In genomic region chr9:29701971-29702370, GRCh38 we compare ENCODE assay signal across 28 cellular contexts.
"Had no signal": no experiment of that assay in that cellular context is flagged by ENCODE, and none has a peak within 500 bp of the region (broad histone marks: within the 10 kb centered on the region; RNA-seq: fewer than 3 reads in every experiment).

No MANE protein-coding gene starts in this region.

- H3K4me3 ChIP-seq: gastroesophageal sphincter, heart left ventricle, hepatocyte, left lung, pancreas, right lobe of liver, stomach, thyroid gland, vagina had no signal

- H3K9me3 ChIP-seq: gastroesophageal sphincter, left lung, pancreas, right lobe of liver, stomach, thyroid gland, vagina had no signal

- H3K27ac ChIP-seq: foreskin keratinocyte, gastroesophageal sphincter, heart left ventricle, hepatocyte, left lung, pancreas, right lobe of liver, stomach, thyroid gland, vagina had no signal

- H3K27ac Mint-ChIP-seq: effector memory CD8-positive, alpha-beta T cell; naive thymus-derived CD8-positive, alpha-beta T cell; nephron progenitor cell; stimulated activated effector memory CD8-positive, alpha-beta T cell treated with anti-CD3 and anti-CD28 coated beads, Interleukin-12 subunit alpha, Interleukin-12 subunit beta, amount 100 ng/mL, for 72 hours had no signal

- H3K27me3 Mint-ChIP-seq: effector memory CD8-positive, alpha-beta T cell; naive thymus-derived CD8-positive, alpha-beta T cell had no signal

- DNase-seq: cortex of kidney; effector memory CD8-positive, alpha-beta T cell; heart left ventricle; left cardiac atrium; left lung; mesendoderm; midbrain; naive thymus-derived CD8-positive, alpha-beta T cell; nephron progenitor cell; occipital lobe; pancreas; retina; right lobe of liver; small intestine; stimulated activated CD4-positive, alpha-beta T cell treated with anti-CD3 and anti-CD28 coated beads, Interleukin-12 subunit alpha, Interleukin-12 subunit beta, amount 100 ng/mL, for 4 hours; stimulated activated CD4-positive, alpha-beta T cell treated with anti-CD3 and anti-CD28 coated beads, Interleukin-1b, Interleukin-23, amount 100 ng/mL, for 48 hours; stimulated activated CD4-positive, alpha-beta T cell treated with anti-CD3 and anti-CD28 coated beads, Interleukin-4, amount 100 ng/mL, for 24 hours; stimulated activated naive CD4-positive, alpha-beta T cell treated with Interleukin-2 at 50 U/mL for 16 hours; stomach; thyroid gland; trophoblast cell had no signal

- H3K4me1 ChIP-seq: gastroesophageal sphincter, heart left ventricle, left lung, pancreas, right lobe of liver, stomach, thyroid gland, vagina had no signal

- FAIRE-seq: endometrium, pancreas, small intestine had no signal

- ATAC-seq: effector memory CD8-positive, alpha-beta T cell; esophagus mucosa; foreskin keratinocyte; gastroesophageal sphincter; heart left ventricle; left cardiac atrium; left lung; naive thymus-derived CD8-positive, alpha-beta T cell; pancreas; right lobe of liver; stimulated activated effector memory CD8-positive, alpha-beta T cell treated with anti-CD3 and anti-CD28 coated beads, Interleukin-12 subunit alpha, Interleukin-12 subunit beta, amount 100 ng/mL, for 72 hours had no signal

- H3K79me2 ChIP-seq: hepatocyte had no signal

- H3K36me3 ChIP-seq: gastroesophageal sphincter, heart left ventricle, left lung, pancreas, right lobe of liver, stomach, thyroid gland, vagina had no signal

- H3K36me3 Mint-ChIP-seq: naive thymus-derived CD8-positive, alpha-beta T cell; stimulated activated effector memory CD8-positive, alpha-beta T cell treated with anti-CD3 and anti-CD28 coated beads, Interleukin-12 subunit alpha, Interleukin-12 subunit beta, amount 100 ng/mL, for 72 hours had no signal

- H3K27me3 ChIP-seq: foreskin keratinocyte, gastroesophageal sphincter, heart left ventricle, hepatocyte, left lung, pancreas, right lobe of liver, stomach, thyroid gland, vagina had no signal

- H2AFZ ChIP-seq: hepatocyte had no signal

- H3K4me2 ChIP-seq: hepatocyte had no signal

- H3K4me1 Mint-ChIP-seq: naive thymus-derived CD8-positive, alpha-beta T cell; nephron progenitor cell; stimulated activated effector memory CD8-positive, alpha-beta T cell treated with anti-CD3 and anti-CD28 coated beads, Interleukin-12 subunit alpha, Interleukin-12 subunit beta, amount 100 ng/mL, for 72 hours had no signal

- H3K9me3 Mint-ChIP-seq: nephron progenitor cell had no signal

- H3K4me3 Mint-ChIP-seq: effector memory CD8-positive, alpha-beta T cell; naive thymus-derived CD8-positive, alpha-beta T cell; nephron progenitor cell; stimulated activated effector memory CD8-positive, alpha-beta T cell treated with anti-CD3 and anti-CD28 coated beads, Interleukin-12 subunit alpha, Interleukin-12 subunit beta, amount 100 ng/mL, for 72 hours had no signal
